1 cellular context compared by ENCODE assay signal in genomic region chr6:165985281-165985925, GRCh38.
TF ChIP-seq lines count a peak whose summit lies in the region.

No MANE protein-coding gene starts in this region.

TF ChIP-seq in H1, 55 proteins besides CTCF, POLR2A, EP300 and RAD21:
- no peak for TF ChIP-seq RFX5 (IDR thresholded peaks at IDR 0.05; ENCODE audit: borderline replicate concordance, low read depth, low read length)
- no peak for TF ChIP-seq CEBPB (IDR thresholded peaks at IDR 0.05; ENCODE audit: low read depth, low read length)
- no peak for TF ChIP-seq SRF (IDR thresholded peaks at IDR 0.05; ENCODE audit: low read depth, low read length)
- TF ChIP-seq KDM1A (IDR thresholded peaks at IDR 0.05; ENCODE audit: borderline replicate concordance, low read length): no peak
- TF ChIP-seq TBP (IDR thresholded peaks at IDR 0.05; ENCODE audit: low read depth, low read length): no peak
- no peak for TF ChIP-seq SIRT6 (IDR thresholded peaks at IDR 0.05; ENCODE audit: low read length)
- no peak for TF ChIP-seq POLR2AphosphoS5 (IDR thresholded peaks at IDR 0.05; ENCODE audit: low read depth, low read length)
- no peak for TF ChIP-seq CBX8 (IDR thresholded peaks at IDR 0.05; ENCODE audit: borderline replicate concordance, low read depth, low read length)
- TF ChIP-seq KDM4A (IDR thresholded peaks at IDR 0.05; ENCODE audit: low read depth, low read length, severe bottlenecking): no peak
- no peak for TF ChIP-seq GTF2F1 (IDR thresholded peaks at IDR 0.05; ENCODE audit: borderline replicate concordance, low read depth, low read length)
